12 cellular contexts compared by ENCODE assay signal in the genomic region with DNA sequence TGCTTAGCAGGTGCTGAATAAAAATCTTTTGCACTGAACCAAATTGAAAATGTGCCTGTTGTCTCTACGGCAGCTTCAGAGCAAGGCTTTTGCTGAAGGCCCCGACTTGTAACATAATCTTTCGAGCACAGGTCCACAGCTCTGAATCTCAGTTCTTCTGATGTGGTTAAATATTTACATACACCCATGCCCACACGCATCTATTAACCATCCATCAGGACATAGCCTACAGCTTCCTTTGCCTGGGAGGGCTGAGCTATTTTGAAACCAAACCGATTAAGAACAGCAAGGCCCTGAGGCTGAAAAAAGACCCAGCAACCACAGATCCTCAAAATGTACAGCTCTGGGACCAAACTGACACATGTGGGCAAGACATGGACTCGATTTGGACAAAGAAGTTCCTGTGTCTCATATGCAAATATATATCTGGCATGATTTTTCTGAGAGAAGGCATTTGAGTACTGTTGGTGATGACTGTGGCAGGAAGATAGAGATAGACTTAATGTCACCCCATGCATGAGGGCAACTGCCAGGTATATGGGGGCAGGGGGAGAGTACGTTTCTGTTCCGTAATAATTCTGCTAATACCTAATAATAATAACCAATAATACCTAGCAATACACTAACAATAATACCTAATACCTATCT.
A peak's percentile ranks its signal among the peaks of the same experiment; 100 is the strongest.
DNase-seq lines count a peak whose midpoint lies in the region; ATAC-seq lines count a peak whose summit lies in the region.
"Had no signal": no experiment of that assay in that cellular context is flagged by ENCODE, and none has a peak within 500 bp of the region (broad histone marks: within the 10 kb centered on the region; RNA-seq: fewer than 3 reads in every experiment).

No MANE protein-coding gene starts in this region.

- H3K9me3 Mint-ChIP-seq in stimulated activated naive CD8-positive, alpha-beta T cell treated with anti-CD3 and anti-CD28 coated beads, Interleukin-15, amount 100 ng/mL, for 72 hours, result no peaks in the 10 kb centered on the region
- H3K9me3 Mint-ChIP-seq in activated naive CD4-positive, alpha-beta T cell treated with anti-CD3 and anti-CD28 coated beads, Interleukin-2, amount 10 ng/mL, durations not matched to agents 7 days and 5 days, result no peaks in the 10 kb centered on the region
- H3K9me3 Mint-ChIP-seq: activated T-cell treated with anti-CD3 and anti-CD28 coated beads, Interleukin-2, amount 50 U/mL, for 72 hours had no signal

- peaks cover 12% of the 10 kb centered on the region for H3K27me3 Mint-ChIP-seq in stimulated activated naive CD8-positive, alpha-beta T cell treated with anti-CD3 and anti-CD28 coated beads, Interleukin-15, amount 100 ng/mL, for 72 hours
- H3K27me3 Mint-ChIP-seq in activated naive CD4-positive, alpha-beta T cell treated with anti-CD3 and anti-CD28 coated beads, Interleukin-2, amount 10 ng/mL, durations not matched to agents 7 days and 5 days, result no peaks in the 10 kb centered on the region

- CTCF ChIA-PET in activated naive CD4-positive, alpha-beta T cell treated with anti-CD3 and anti-CD28 coated beads, Interleukin-2, amount 10 ng/mL, durations not matched to agents 7 days and 5 days (lab: Charles Lee), result no interaction called here

- H3K36me3 Mint-ChIP-seq in activated naive CD4-positive, alpha-beta T cell treated with anti-CD3 and anti-CD28 coated beads, Interleukin-2, amount 10 ng/mL, durations not matched to agents 7 days and 5 days, result no peaks in the 10 kb centered on the region

- peak; percentile 10 for ATAC-seq in stimulated activated naive CD8-positive, alpha-beta T cell treated with anti-CD3 and anti-CD28 coated beads, Interleukin-15, amount 100 ng/mL, for 72 hours
- no peak for ATAC-seq in stimulated activated naive CD8-positive, alpha-beta T cell treated with anti-CD3 and anti-CD28 coated beads, Interleukin-15, Interleukin-2, amounts not matched to agents 100 U/mL and 50 U/mL, for 24 hours
- peak; percentile 94 for ATAC-seq in HG02610 (IDR thresholded peaks at IDR 0.05; ENCODE audit: unreplicated experiment)
- peak; percentile 86 for ATAC-seq in HG03442 (IDR thresholded peaks at IDR 0.05; ENCODE audit: unreplicated experiment)

- H3K4me1 Mint-ChIP-seq in stimulated activated naive CD8-positive, alpha-beta T cell treated with anti-CD3 and anti-CD28 coated beads, Interleukin-15, amount 100 ng/mL, for 72 hours, result no peaks in the 10 kb centered on the region
- no peaks in the 10 kb centered on the region for H3K4me1 Mint-ChIP-seq in activated naive CD4-positive, alpha-beta T cell treated with anti-CD3 and anti-CD28 coated beads, Interleukin-2, amount 10 ng/mL, durations not matched to agents 7 days and 5 days

- no peak overlapping the region for H3K4me3 Mint-ChIP-seq in stimulated activated naive CD8-positive, alpha-beta T cell treated with anti-CD3 and anti-CD28 coated beads, Interleukin-15, amount 100 ng/mL, for 72 hours
- no peak overlapping the region for H3K4me3 Mint-ChIP-seq in activated naive CD4-positive, alpha-beta T cell treated with anti-CD3 and anti-CD28 coated beads, Interleukin-2, amount 10 ng/mL, durations not matched to agents 7 days and 5 days
- H3K4me3 Mint-ChIP-seq: activated T-cell treated with anti-CD3 and anti-CD28 coated beads, Interleukin-2, amount 50 U/mL, for 72 hours had no signal

- H3K27ac Mint-ChIP-seq in stimulated activated naive CD8-positive, alpha-beta T cell treated with anti-CD3 and anti-CD28 coated beads, Interleukin-15, amount 100 ng/mL, for 72 hours, result no peak overlapping the region
- no peak overlapping the region for H3K27ac Mint-ChIP-seq in activated naive CD4-positive, alpha-beta T cell treated with anti-CD3 and anti-CD28 coated beads, Interleukin-2, amount 10 ng/mL, durations not matched to agents 7 days and 5 days
- H3K27ac Mint-ChIP-seq: activated T-cell treated with anti-CD3 and anti-CD28 coated beads, Interleukin-2, amount 50 U/mL, for 72 hours had no signal

- DNase-seq in stimulated activated naive CD8-positive, alpha-beta T cell treated with anti-CD3 and anti-CD28 coated beads, Interleukin-15, amount 100 ng/mL, for 72 hours, result no peak
- no peak for DNase-seq in stimulated activated naive CD8-positive, alpha-beta T cell treated with anti-CD3 and anti-CD28 coated beads, Interleukin-15, Interleukin-2, amounts not matched to agents 100 U/mL and 50 U/mL, for 24 hours
- no peak for DNase-seq in glomerular visceral epithelial cell (ENCODE audit: extremely low spot score)
- DNase-seq in Kasumi-1 (lab: John Stamatoyannopoulos, UW), result no peak
- DNase-seq in SHP77 (lab: John Stamatoyannopoulos, UW), result no peak
- no peak for DNase-seq in activated naive CD4-positive, alpha-beta T cell treated with anti-CD3 and anti-CD28 coated beads, Interleukin-2, amount 10 ng/mL, durations not matched to agents 7 days and 5 days
- DNase-seq: activated T-cell treated with anti-CD3 and anti-CD28 coated beads, Interleukin-2, amount 50 U/mL, for 72 hours; head of caudate nucleus; NCI-H82; stimulated activated naive CD4-positive, alpha-beta T cell had no signal
